Comparison of ENCODE assay signal across 1 cellular context in genomic region chr19:5959260-5960004, GRCh38.
TF ChIP-seq lines count a peak whose summit lies in the region.

No MANE protein-coding gene starts in this region.

TF ChIP-seq in HepG2, 621 proteins besides CTCF, POLR2A, EP300 and RAD21 (continues in another document):
- TF ChIP-seq ZNF281 (CRISPR knock-in tag; IDR thresholded peaks at IDR 0.05; ENCODE audit: borderline replicate concordance) (no peak), ZNF430 (CRISPR knock-in tag; IDR thresholded peaks at IDR 0.05) (no peak), ZNF891 (CRISPR knock-in tag; IDR thresholded peaks at IDR 0.05) (0 out of 2 replicates have a peak, but pooled peaks have one; percentile 15), ZNF562 (CRISPR knock-in tag; IDR thresholded peaks at IDR 0.05; ENCODE audit: borderline replicate concordance) (no peak), NFKBIZ (CRISPR knock-in tag; IDR thresholded peaks at IDR 0.05) (no peak), EED (CRISPR knock-in tag; IDR thresholded peaks at IDR 0.05) (no peak), ONECUT2 (CRISPR knock-in tag; IDR thresholded peaks at IDR 0.05) (no peak), HNRNPLL (IDR thresholded peaks at IDR 0.05; ENCODE audit: low read depth, low read length, poor library complexity, severe bottlenecking) (no peak), ZNF468 (CRISPR knock-in tag; IDR thresholded peaks at IDR 0.05) (no peak), MEIS1 (CRISPR knock-in tag; IDR thresholded peaks at IDR 0.05; ENCODE audit: borderline replicate concordance) (0 out of 2 replicates have a peak, but pooled peaks have one; percentile 39), ZFP91 (CRISPR knock-in tag; IDR thresholded peaks at IDR 0.05; ENCODE audit: borderline replicate concordance) (no peak), ZBTB33 (CRISPR knock-in tag; IDR thresholded peaks at IDR 0.05) (no peak), AGO1 (IDR thresholded peaks at IDR 0.05; ENCODE audit: low read depth, low read length, poor library complexity, severe bottlenecking) (peak; percentile 5), ARNTL (CRISPR knock-in tag; IDR thresholded peaks at IDR 0.05) (no peak), AHR (CRISPR knock-in tag; IDR thresholded peaks at IDR 0.05) (no peak), ZKSCAN5 (CRISPR knock-in tag; IDR thresholded peaks at IDR 0.05) (no peak), THAP11 (CRISPR knock-in tag; IDR thresholded peaks at IDR 0.05) (no peak), ZMYM4 (CRISPR knock-in tag; IDR thresholded peaks at IDR 0.05) (no peak), ZNF597 (CRISPR knock-in tag; IDR thresholded peaks at IDR 0.05) (no peak), ETV5 (CRISPR knock-in tag; IDR thresholded peaks at IDR 0.05; ENCODE audit: borderline replicate concordance) (no peak), ZNF138 (CRISPR knock-in tag; IDR thresholded peaks at IDR 0.05; ENCODE audit: low read depth) (no peak), SNAPC2 (CRISPR knock-in tag; IDR thresholded peaks at IDR 0.05) (no peak), MIER3 (CRISPR knock-in tag; IDR thresholded peaks at IDR 0.05; ENCODE audit: borderline replicate concordance) (no peak), SP140L (CRISPR knock-in tag; IDR thresholded peaks at IDR 0.05; ENCODE audit: borderline replicate concordance) (no peak), ZNF275 (CRISPR knock-in tag; IDR thresholded peaks at IDR 0.05; ENCODE audit: borderline replicate concordance) (no peak), ATAD3A (CRISPR knock-in tag; IDR thresholded peaks at IDR 0.05) (no peak), ZNF510 (CRISPR knock-in tag; IDR thresholded peaks at IDR 0.05; ENCODE audit: low read depth) (no peak), HIVEP1 (CRISPR knock-in tag; IDR thresholded peaks at IDR 0.05) (no peak), ZNF609 (CRISPR knock-in tag; IDR thresholded peaks at IDR 0.05; ENCODE audit: borderline replicate concordance) (0 out of 2 replicates have a peak, but pooled peaks have one; percentile 9), NCOA1 (CRISPR knock-in tag; IDR thresholded peaks at IDR 0.05) (no peak), NRL (CRISPR knock-in tag; IDR thresholded peaks at IDR 0.05; ENCODE audit: borderline replicate concordance) (peak; percentile 70), SRF (IDR thresholded peaks at IDR 0.05; ENCODE audit: low read depth, low read length) (no peak), CAMTA2 (CRISPR knock-in tag; IDR thresholded peaks at IDR 0.05; ENCODE audit: borderline replicate concordance) (no peak), CCAR2 (optimal IDR thresholded peaks at IDR 0.05; ENCODE audit: low read depth, low read length) (no peak), MAX (IDR thresholded peaks at IDR 0.05) (0 out of 2 replicates have a peak, but pooled peaks have one; percentile 72), RFX3 (CRISPR knock-in tag; IDR thresholded peaks at IDR 0.05) (no peak), PHF20 (CRISPR knock-in tag; IDR thresholded peaks at IDR 0.05) (no peak), ZNF558 (CRISPR knock-in tag; IDR thresholded peaks at IDR 0.05; ENCODE audit: borderline replicate concordance) (no peak), HINFP (CRISPR knock-in tag; IDR thresholded peaks at IDR 0.05; ENCODE audit: low read depth) (no peak), HNRNPK (IDR thresholded peaks at IDR 0.05; ENCODE audit: low read depth, low read length, poor library complexity, severe bottlenecking) (no peak), JDP2 (CRISPR knock-in tag; IDR thresholded peaks at IDR 0.05; ENCODE audit: borderline replicate concordance) (no peak)
